25 cellular contexts compared by ENCODE assay signal in the genomic region with DNA sequence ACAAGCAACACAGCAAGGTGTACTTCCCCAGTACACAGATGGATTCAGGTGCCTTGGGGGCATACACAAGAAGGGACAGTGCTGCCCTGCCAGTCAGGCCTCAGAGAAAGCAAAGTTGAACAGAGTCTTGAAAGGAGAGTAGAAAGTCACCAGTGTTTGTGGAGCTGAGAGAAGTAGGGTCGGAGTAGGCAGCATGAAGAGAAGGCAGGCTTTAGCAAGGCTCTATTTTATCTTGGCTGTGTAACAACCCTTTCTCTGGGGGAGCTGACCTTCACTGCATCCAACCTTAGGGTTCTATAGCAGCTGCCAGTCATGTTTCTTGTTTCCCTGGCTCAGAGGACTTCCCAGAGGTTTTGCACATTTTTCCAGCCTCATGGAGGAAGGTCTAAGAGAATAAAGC.
DNase-seq lines count a peak whose midpoint lies in the region; ATAC-seq and TF ChIP-seq lines count a peak whose summit lies in the region.
"Had no signal": no experiment of that assay in that cellular context is flagged by ENCODE, and none has a peak within 500 bp of the region (broad histone marks: within the 10 kb centered on the region; RNA-seq: fewer than 3 reads in every experiment).

No MANE protein-coding gene starts in this region.

- H3K9me3 ChIP-seq in SJSA1 (replicated peaks) (no peaks in the 10 kb centered on the region), fibroblast of lung (ENCODE audit: control insufficient read depth, insufficient read depth, low read depth, low read length) (no peaks in the 10 kb centered on the region), thyroid gland (no peaks in the 10 kb centered on the region)
- H3K9me3 ChIP-seq: heart left ventricle, neutrophil, Peyer's patch, suprapubic skin had no signal

- H3K36me3 ChIP-seq in SJSA1 (no peaks in the 10 kb centered on the region), fibroblast of lung (ENCODE audit: control insufficient read depth, insufficient read depth, low read length) (no peaks in the 10 kb centered on the region), thyroid gland (no peaks in the 10 kb centered on the region), GM23338 (ENCODE audit: insufficient read depth) (no peaks in the 10 kb centered on the region)
- H3K36me3 ChIP-seq: heart left ventricle, neutrophil, Peyer's patch, suprapubic skin had no signal

- H3K79me2 ChIP-seq in fibroblast of lung (ENCODE audit: control insufficient read depth, insufficient read depth, low read length) = peaks cover 68% of the 10 kb centered on the region
- H3K79me2 ChIP-seq in GM23338 (replicated peaks; ENCODE audit: insufficient read depth) = no peaks in the 10 kb centered on the region

- H3K27ac Mint-ChIP-seq in HFFc6 (peak overlapping the region; percentile 91), GM23338 (no peak overlapping the region)
- H3K27ac Mint-ChIP-seq: activated CD4-positive, alpha-beta T cell treated with anti-CD3 and anti-CD28 coated beads for 36 hours; activated naive CD8-positive, alpha-beta T cell treated with anti-CD3 and anti-CD28 coated beads, Interleukin-2, amount 50 U/mL, for 24 hours; activated T-cell treated with anti-CD3 and anti-CD28 coated beads, Interleukin-2, amount 50 U/mL, for 24 hours; CD4-positive, alpha-beta T cell; memory B cell had no signal

- H3K4me3 Mint-ChIP-seq in HFFc6 (no peak overlapping the region), GM23338 (no peak overlapping the region)
- H3K4me3 Mint-ChIP-seq: activated CD4-positive, alpha-beta T cell treated with anti-CD3 and anti-CD28 coated beads for 36 hours; activated naive CD8-positive, alpha-beta T cell treated with anti-CD3 and anti-CD28 coated beads, Interleukin-2, amount 50 U/mL, for 24 hours; activated T-cell treated with anti-CD3 and anti-CD28 coated beads, Interleukin-2, amount 50 U/mL, for 24 hours; CD4-positive, alpha-beta T cell; memory B cell had no signal

- H4K20me1 ChIP-seq in fibroblast of lung (ENCODE audit: control insufficient read depth, extremely low read depth, insufficient read depth, low read length) (no peaks in the 10 kb centered on the region), GM23338 (replicated peaks; ENCODE audit: insufficient read depth) (no peaks in the 10 kb centered on the region)

- H3K27me3 ChIP-seq in SJSA1 (replicated peaks) = no peaks in the 10 kb centered on the region
- no peaks in the 10 kb centered on the region for H3K27me3 ChIP-seq in fibroblast of lung (ENCODE audit: control insufficient read depth, insufficient read depth, low read length)
- H3K27me3 ChIP-seq in thyroid gland = no peaks in the 10 kb centered on the region
- H3K27me3 ChIP-seq in GM23338 (ENCODE audit: insufficient read depth) = no peaks in the 10 kb centered on the region
- H3K27me3 ChIP-seq: heart left ventricle, Peyer's patch, suprapubic skin had no signal

- no peaks in the 10 kb centered on the region for H3K9me2 ChIP-seq in GM23338 (ENCODE audit: insufficient read depth)

- peaks cover 36% of the 10 kb centered on the region for H3K36me3 Mint-ChIP-seq in HFFc6 (ENCODE audit: low read depth)
- H3K36me3 Mint-ChIP-seq in GM23338 (ENCODE audit: low read depth) = no peaks in the 10 kb centered on the region
- H3K36me3 Mint-ChIP-seq: memory B cell had no signal

- no peak for ATAC-seq in GM23338
- ATAC-seq: heart left ventricle, left colon had no signal

- H3K27ac ChIP-seq in SJSA1 = peak overlapping the region; percentile 41
- peak overlapping the region; percentile 80 for H3K27ac ChIP-seq in fibroblast of lung (ENCODE audit: insufficient read depth, low read length)
- peak overlapping the region; percentile 14 to 64 (median 53) for H3K27ac ChIP-seq in thyroid gland
- H3K27ac ChIP-seq in GM23338 (ENCODE audit: low read depth) = no peak overlapping the region
- H3K27ac ChIP-seq: neutrophil, Peyer's patch had no signal

- no peaks in the 10 kb centered on the region for H3K27me3 Mint-ChIP-seq in HFFc6 (ENCODE audit: insufficient read depth)
- peaks cover 3% of the 10 kb centered on the region for H3K27me3 Mint-ChIP-seq in GM23338 (ENCODE audit: insufficient read depth, low read depth, poor library complexity)

- H2AFZ ChIP-seq in fibroblast of lung (ENCODE audit: low read length) (no peak overlapping the region), GM23338 (no peak overlapping the region; the same call in 1 of the 2 replicates)

- no peak overlapping the region for H3K9ac ChIP-seq in fibroblast of lung (ENCODE audit: insufficient read depth, low read length)

- H3K4me1 Mint-ChIP-seq in HFFc6 (ENCODE audit: low read depth) (peaks cover 95% of the 10 kb centered on the region), GM23338 (no peaks in the 10 kb centered on the region)
- H3K4me1 Mint-ChIP-seq: activated naive CD8-positive, alpha-beta T cell treated with anti-CD3 and anti-CD28 coated beads, Interleukin-2, amount 50 U/mL, for 24 hours; memory B cell had no signal

- TF ChIP-seq POLR2A in thyroid gland (IDR thresholded peaks at IDR 0.05) = no peak

- no peaks in the 10 kb centered on the region for H3K9me3 Mint-ChIP-seq in HFFc6
- no peaks in the 10 kb centered on the region for H3K9me3 Mint-ChIP-seq in GM23338
- H3K9me3 Mint-ChIP-seq: activated naive CD8-positive, alpha-beta T cell treated with anti-CD3 and anti-CD28 coated beads, Interleukin-2, amount 50 U/mL, for 24 hours; activated T-cell treated with anti-CD3 and anti-CD28 coated beads, Interleukin-2, amount 50 U/mL, for 24 hours; CD4-positive, alpha-beta T cell; memory B cell had no signal

- intact Hi-C loops in thyroid gland (cut with DNase I) = no loop called here

- DNase-seq in HFFc6 (no peak), SJSA1 (ENCODE audit: low read depth in 1 of 2, low spot score in 2 of 2) (no peak), fibroblast of lung (ENCODE audit: low read depth in 2 of 2) (no peak), thyroid gland (no peak), HuH-7.5 (ENCODE audit: low spot score) (no peak), GM23338 (ENCODE audit: low spot score) (no peak), OCI-M2 (lab: John Stamatoyannopoulos, UW; ENCODE audit: unreplicated experiment) (no peak)
- no peak for DNase-seq in stimulated activated CD4-positive, alpha-beta T cell treated with anti-CD3 and anti-CD28 coated beads, Interleukin-2, amount 100 ng/mL, for 48 hours
- DNase-seq: activated CD4-positive, alpha-beta T cell treated with anti-CD3 and anti-CD28 coated beads for 36 hours; activated gamma-delta T cell treated with Interleukin-2 at 50 U/mL for 16 hours; activated naive CD8-positive, alpha-beta T cell treated with anti-CD3 and anti-CD28 coated beads, Interleukin-2, amount 50 U/mL, for 24 hours; activated T-cell treated with anti-CD3 and anti-CD28 coated beads, Interleukin-2, amount 50 U/mL, for 24 hours; CD4-positive, alpha-beta T cell; DMS 273 treated with DMSO at 0.1 percent for 48 hours; heart left ventricle; left colon; NCI-H1417; NCI-H2107; NCI-H446; Peyer's patch; small intestine; stimulated activated CD4-positive, alpha-beta T cell treated with anti-CD3 and anti-CD28 coated beads, Interleukin-2, amount 100 ng/mL, for 24 hours had no signal

- TF ChIP-seq CTCF in HFFc6 (IDR thresholded peaks at IDR 0.05) (no peak), fibroblast of lung (conservative IDR thresholded peaks at IDR 0.05 in 1 of 2, IDR thresholded peaks at IDR 0.05 in 1 of 2; ENCODE audit: low read depth in 1 of 2, low read length in 2 of 2) (no peak), thyroid gland (IDR thresholded peaks at IDR 0.05) (no peak), GM23338 (conservative IDR thresholded peaks at IDR 0.05; ENCODE audit: low read depth in 2 of 2) (no peak)

- no peak overlapping the region for H3K4me2 ChIP-seq in fibroblast of lung (ENCODE audit: extremely low read depth, insufficient read depth, low read length)
- no peak overlapping the region for H3K4me2 ChIP-seq in GM23338

- H3K4me3 ChIP-seq in SJSA1 (no peak overlapping the region), fibroblast of lung (replicated peaks in 1 of 4; ENCODE audit: control extremely low read depth in 1 of 4, insufficient read depth in 1 of 4, low read depth in 3 of 4, low read length in 4 of 4) (no peak overlapping the region), thyroid gland (replicated peaks in 1 of 3) (no peak overlapping the region), GM23338 (no peak overlapping the region)
- H3K4me3 ChIP-seq: heart left ventricle, Peyer's patch, suprapubic skin had no signal

- peaks cover 68% of the 10 kb centered on the region for H3K4me1 ChIP-seq in SJSA1 (replicated peaks)
- H3K4me1 ChIP-seq in fibroblast of lung (ENCODE audit: control insufficient read depth, extremely low read depth, insufficient read depth, low read length) = peaks cover 34% of the 10 kb centered on the region
- peaks cover 23 to 27% of the 10 kb centered on the region in 2 donors for H3K4me1 ChIP-seq in thyroid gland
- H3K4me1 ChIP-seq in GM23338 (ENCODE audit: insufficient read depth) = no peaks in the 10 kb centered on the region
- H3K4me1 ChIP-seq: Peyer's patch had no signal

- 45 to 100% methylated on average over 1 of the region's 1 CpG for WGBS in thyroid gland, 2 donors

- H3F3A ChIP-seq in GM23338 (replicated peaks; ENCODE audit: low read depth) = no peaks in the 10 kb centered on the region

TF ChIP-seq in GM23338, 12 proteins besides CTCF, POLR2A, EP300 and RAD21 (continues in another document):
- no peak for TF ChIP-seq STAT1 (IDR thresholded peaks at IDR 0.05; ENCODE audit: unreplicated experiment)
- TF ChIP-seq JUNB (IDR thresholded peaks at IDR 0.05; ENCODE audit: unreplicated experiment) = no peak
- no peak for TF ChIP-seq POLR2AphosphoS5 (IDR thresholded peaks at IDR 0.05; ENCODE audit: low read depth)
- no peak for TF ChIP-seq NANOG (IDR thresholded peaks at IDR 0.05; ENCODE audit: borderline replicate concordance)
- TF ChIP-seq ZNF114 (CRISPR knock-in tag; IDR thresholded peaks at IDR 0.05) = no peak
